ENCODE assay signal across 23 cellular contexts in the genomic region with DNA sequence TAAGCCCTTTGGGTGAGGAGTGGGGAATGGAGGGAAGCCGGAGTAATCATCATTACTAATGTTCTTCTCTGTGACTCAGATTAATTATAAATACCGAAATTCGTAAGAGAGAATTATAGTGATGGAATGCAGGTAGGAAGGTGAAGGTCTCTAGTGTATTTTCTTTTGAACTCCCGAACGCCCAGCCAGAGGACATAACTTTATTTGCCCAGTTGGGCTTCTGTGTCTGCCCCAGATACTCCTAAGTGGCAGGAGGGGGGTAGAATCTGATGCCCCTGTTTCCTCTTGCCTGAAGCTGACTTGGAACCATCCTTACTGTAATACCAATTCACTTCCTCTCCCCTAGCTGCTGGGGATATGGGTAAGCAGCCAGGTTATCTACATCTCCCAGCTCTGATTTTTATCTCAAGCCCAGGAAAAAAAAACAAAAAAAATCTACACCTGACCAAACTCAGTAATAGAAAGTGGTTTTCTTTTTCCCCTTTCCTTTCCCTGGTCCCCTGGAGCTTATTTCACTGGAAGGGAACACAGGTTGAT.
"Had no signal": no experiment of that assay in that cellular context is flagged by ENCODE, and none has a peak within 500 bp of the region (broad histone marks: within the 10 kb centered on the region; RNA-seq: fewer than 3 reads in every experiment).

No MANE protein-coding gene starts in this region.

- DNase-seq: hypothalamus; immature natural killer cell; left ventricle myocardium inferior; midbrain; mucosa of descending colon; naive thymus-derived CD4-positive, alpha-beta T cell; ovary; right lobe of liver; stimulated activated CD4-positive, alpha-beta T cell treated with anti-CD3 and anti-CD28 coated beads, Interleukin-1b, Interleukin-23, amount 100 ng/mL, for 48 hours; stimulated activated CD4-positive, alpha-beta T cell treated with anti-CD3 and anti-CD28 coated beads, Interleukin-2, amount 100 ng/mL, for 48 hours; stimulated activated CD4-positive, alpha-beta T cell treated with anti-CD3 and anti-CD28 coated beads, Interleukin-4, amount 100 ng/mL, for 4 hours; stimulated activated CD8-positive, alpha-beta memory T cell treated with anti-CD3 and anti-CD28 coated beads, Interleukin-4, amount 100 ng/mL, for 48 hours; stimulated activated naive CD4-positive, alpha-beta T cell treated with Interleukin-2 at 50 U/mL for 16 hours; stimulated activated naive CD8-positive, alpha-beta T cell treated with anti-CD3 and anti-CD28 coated beads, Interleukin-15, amount 100 ng/mL, for 72 hours; substantia nigra; upper lobe of left lung had no signal

- H3K4me3 ChIP-seq: left ventricle myocardium inferior, lung, mucosa of descending colon, ovary, right atrium auricular region, right lobe of liver, smooth muscle cell, tibial nerve, upper lobe of left lung, vagina had no signal

- H3K27me3 ChIP-seq: ovary, right atrium auricular region, right lobe of liver, upper lobe of left lung, vagina had no signal

- H3K27ac ChIP-seq: left ventricle myocardium inferior, ovary, right atrium auricular region, right lobe of liver, tibial nerve, upper lobe of left lung, vagina had no signal

- H3K9me3 ChIP-seq: left ventricle myocardium inferior, mucosa of descending colon, ovary, right atrium auricular region, right lobe of liver, tibial nerve, upper lobe of left lung, vagina had no signal

- H3K36me3 ChIP-seq: left ventricle myocardium inferior, ovary, right atrium auricular region, right lobe of liver, tibial nerve, upper lobe of left lung, vagina had no signal

- H3K4me2 ChIP-seq: smooth muscle cell had no signal

- ATAC-seq: mucosa of descending colon; naive thymus-derived CD4-positive, alpha-beta T cell; natural killer cell treated with Interleukin-12 subunit alpha and Interleukin-12 subunit beta and Interleukin-15 and Interleukin-18, amount 100 ng/mL, for 72 hours; right lobe of liver; stimulated activated memory B cell treated with anti-CD40 and anti-IgM and Interleukin-4, amounts not matched to agents 10 μg/mL and 1 μg/mL and 100 μg/mL, for 72 hours; stimulated activated naive CD8-positive, alpha-beta T cell treated with anti-CD3 and anti-CD28 coated beads, Interleukin-15, amount 100 ng/mL, for 72 hours had no signal

- H3K4me1 ChIP-seq: left ventricle myocardium inferior, right atrium auricular region, right lobe of liver, tibial nerve, upper lobe of left lung, vagina had no signal
